In the genomic region with DNA sequence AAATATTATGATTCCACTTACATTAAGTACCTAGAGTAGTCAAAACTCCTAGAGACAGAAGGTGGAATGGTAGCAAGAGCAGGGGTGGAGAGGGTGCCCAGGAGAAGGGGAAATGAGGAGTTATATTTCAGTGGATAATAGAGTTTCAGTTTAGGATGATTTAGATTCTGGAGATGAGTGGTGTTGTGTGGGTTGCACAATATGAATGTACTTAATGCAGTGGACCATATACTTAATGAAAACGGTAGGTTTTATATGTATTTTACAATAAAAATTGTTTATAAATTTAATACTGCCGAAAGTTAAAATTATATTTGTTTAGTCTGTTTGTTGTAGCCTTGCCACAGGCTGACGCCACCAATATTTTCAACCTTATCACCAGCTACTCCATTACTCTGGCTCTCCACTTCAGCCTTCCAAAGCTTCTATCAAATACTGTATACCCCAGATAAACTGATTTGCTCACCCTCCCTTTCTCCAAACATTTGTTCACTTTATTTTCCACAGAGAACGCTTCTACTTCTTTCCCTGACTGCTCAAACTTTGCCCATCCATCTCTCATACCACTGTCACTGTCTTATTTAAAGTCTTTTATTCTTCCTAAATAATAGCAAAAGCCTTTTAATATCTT, we compare ENCODE assay signal across 9 cellular contexts. TPM values are rescaled to one million over a fixed set of nuclear protein-coding genes. Genes with fewer than 3 reads are reported as not detected.
DNase-seq lines count a peak whose midpoint lies in the region; ATAC-seq, FAIRE-seq and TF ChIP-seq lines count a peak whose summit lies in the region.
"Had no signal": no experiment of that assay in that cellular context is flagged by ENCODE, and none has a peak within 500 bp of the region (broad histone marks: within the 10 kb centered on the region; RNA-seq: fewer than 3 reads in every experiment).

No MANE protein-coding gene starts in this region.

- no peak overlapping the region for H2AFZ ChIP-seq in GM12878 (ENCODE audit: control insufficient read depth, low read depth, low read length)

- H3K27ac ChIP-seq in GM12878 (ENCODE audit: control insufficient read depth, insufficient read depth) (peak overlapping the region; percentile 99; the same call in 1 of the 2 replicates), caudate nucleus (ENCODE audit: low read depth, low read length) (no peak overlapping the region), esophagus squamous epithelium (peak overlapping the region in 1 of 4 donors; percentile 96)

- peak overlapping the region; percentile 84 for H3K4me2 ChIP-seq in GM12878 (ENCODE audit: control insufficient read depth, insufficient read depth)

- H3K79me2 ChIP-seq in GM12878 (ENCODE audit: control insufficient read depth, insufficient read depth, low read length): peaks cover 52% of the 10 kb centered on the region

- POLR2A ChIA-PET in GM12878 (lab: Charles Lee): interaction anchor here (0.7 kb wide), 1 partner anchor 869 kb away, joined by 3 read pairs; no protein-coding TSS in a partner anchor

- CTCF ChIA-PET in GM12878 (lab: Yijun Ruan, JAX): interaction anchor here (1.9 to 2.6 kb wide), 2 partner anchors 20 to 133 kb away, joined by 3 to 13 read pairs; no protein-coding TSS in a partner anchor

- in situ Hi-C loops in GM12878 (cut with MboI): no loop called here

- DNase-seq in NCI-H526 (lab: John Stamatoyannopoulos, UW) (peak; percentile 14 to 18), NCI-H526 treated with DMSO at 0.1 percent for 48 hours (lab: John Stamatoyannopoulos, UW) (no peak), LNCaP clone FGC (ENCODE audit: low read depth) (no peak), GM12878 (ENCODE audit: low read depth, low spot score) (no peak), caudate nucleus (lab: John Stamatoyannopoulos, UW) (no peak), esophagus squamous epithelium (lab: John Stamatoyannopoulos, UW) (no peak), foreskin fibroblast (no peak)

- H3K9me3 Mint-ChIP-seq in nephron: no peaks in the 10 kb centered on the region

- peaks cover 3% of the 10 kb centered on the region for H3K36me3 Mint-ChIP-seq in nephron (ENCODE audit: low read depth)

- peak overlapping the region in 2 of 3 experiments; percentile 55 to 100 for H3K27ac Mint-ChIP-seq in nephron

- H3K27me3 Mint-ChIP-seq in nephron (ENCODE audit: low read depth): no peaks in the 10 kb centered on the region

- H3K9me3 ChIP-seq in GM12878 (replicated peaks; ENCODE audit: control insufficient read depth, insufficient read depth, low read length) (no peaks in the 10 kb centered on the region), esophagus squamous epithelium (no peaks in the 10 kb centered on the region)

- BruUV-seq in GM12878 (replicated peaks; lab: Mats Ljungman, UMichigan): no TSS peak

- peak overlapping the region; percentile 99 for H3K9ac ChIP-seq in GM12878 (ENCODE audit: control insufficient read depth, insufficient read depth, low read length)

- TF ChIP-seq POLR2A in GM12878 (IDR thresholded peaks at IDR 0.05; ENCODE audit: low read depth, low read length) (no peak), esophagus squamous epithelium (IDR thresholded peaks at IDR 0.05) (no peak)

- intact Hi-C loops in GM12878 (cut with micrococcal nuclease; ENCODE audit: unreplicated experiment): no loop called here
- intact Hi-C loops in esophagus squamous epithelium (cut with DNase I): no loop called here

- peak overlapping the region; percentile 93 to 97 (median 97) for H3K4me3 Mint-ChIP-seq in nephron

- ATAC-seq in GM12878: no peak

- TF ChIP-seq RAD21 in GM12878 (IDR thresholded peaks at IDR 0.05; ENCODE audit: insufficient read depth, low read depth, low read length): no peak

- TF ChIP-seq CTCF in LNCaP clone FGC (IDR thresholded peaks at IDR 0.05; ENCODE audit: control insufficient read depth, extremely low read depth, insufficient read depth) (no peak), GM12878 (IDR thresholded peaks at IDR 0.05 in 2 of 3, conservative IDR thresholded peaks at IDR 0.05 in 1 of 3; ENCODE audit: control insufficient read depth in 2 of 3, extremely low read depth in 1 of 3, insufficient read depth in 1 of 3, low read depth in 3 of 3, low read length in 3 of 3) (no peak), nephron (IDR thresholded peaks at IDR 0.05; ENCODE audit: unreplicated experiment in 3 of 3) (no peak), esophagus squamous epithelium (IDR thresholded peaks at IDR 0.05) (no peak), foreskin fibroblast (IDR thresholded peaks at IDR 0.05; ENCODE audit: low read depth, low read length) (no peak)

- SMC1A ChIA-PET in GM12878 (lab: Charles Lee; ENCODE audit: uncharacterized antibody, unreplicated experiment): interaction anchor here (1.1 to 3.2 kb wide), 2 partner anchors 16 kb away, joined by 3 to 13 read pairs; no protein-coding TSS in a partner anchor

- H4K20me1 ChIP-seq in GM12878 (ENCODE audit: control insufficient read depth, insufficient read depth): no peaks in the 10 kb centered on the region

- no peak for FAIRE-seq in GM12878 (lab: Jason Lieb, UNC)
- FAIRE-seq: RCC 7860 had no signal

- H3K4me1 Mint-ChIP-seq in nephron: peaks cover 35% of the 10 kb centered on the region

- TF ChIP-seq EP300 in GM12878 (IDR thresholded peaks at IDR 0.05; ENCODE audit: borderline replicate concordance in 1 of 2, control insufficient read depth in 1 of 2, low read depth in 2 of 2, low read length in 2 of 2): no peak

- H3K4me1 ChIP-seq in GM12878 (ENCODE audit: control insufficient read depth, insufficient read depth, low read length): no peaks in the 10 kb centered on the region
- H3K4me1 ChIP-seq in esophagus squamous epithelium: peaks cover 16 to 46% (median 26%) of the 10 kb centered on the region in 3 donors

- 63% methylated on average over 4 of the region's 4 CpGs for WGBS in GM12878 (ENCODE audit: insufficient coverage, insufficient replicate concordance, low lambda C conversion rate, missing lambda C conversion rate)
- 81 to 88% methylated on average over 4 of the region's 4 CpGs for WGBS in esophagus squamous epithelium, 2 donors

- H3K36me3 ChIP-seq in GM12878 (ENCODE audit: control insufficient read depth in 2 of 2, insufficient read depth in 2 of 2, low read length in 1 of 2): peaks cover 0 to 4% of the 10 kb centered on the region in 2 experiments; a peak in 2 of 4 replicates
- H3K36me3 ChIP-seq in esophagus squamous epithelium: no peaks in the 10 kb centered on the region

- H3K27me3 ChIP-seq in GM12878 (replicated peaks in 1 of 2; ENCODE audit: control insufficient read depth in 2 of 2, insufficient read depth in 2 of 2, low read length in 1 of 2) (no peaks in the 10 kb centered on the region), esophagus squamous epithelium (no peaks in the 10 kb centered on the region)

- RAD21 ChIA-PET in GM12878 (lab: Charles Lee; ENCODE audit: unreplicated experiment): interaction anchor here (1.6 to 2.0 kb wide), 3 partner anchors 17 to 641 kb away, joined by 3 to 10 read pairs (median 4); no protein-coding TSS in a partner anchor

- peak overlapping the region; percentile 91 for H3K4me3 ChIP-seq in LNCaP clone FGC (ENCODE audit: low read depth, low read length)
- H3K4me3 ChIP-seq in GM12878: peak overlapping the region; percentile 99
- peak overlapping the region in 1 of 4 donors; percentile 79 for H3K4me3 ChIP-seq in esophagus squamous epithelium
- H3K4me3 ChIP-seq in foreskin fibroblast (ENCODE audit: low read depth in 1 of 2, low read length in 2 of 2): no peak overlapping the region

TF ChIP-seq in GM12878, 131 proteins besides CTCF, POLR2A, EP300 and RAD21 (continues in another document):
- TF ChIP-seq, protein P1, sequence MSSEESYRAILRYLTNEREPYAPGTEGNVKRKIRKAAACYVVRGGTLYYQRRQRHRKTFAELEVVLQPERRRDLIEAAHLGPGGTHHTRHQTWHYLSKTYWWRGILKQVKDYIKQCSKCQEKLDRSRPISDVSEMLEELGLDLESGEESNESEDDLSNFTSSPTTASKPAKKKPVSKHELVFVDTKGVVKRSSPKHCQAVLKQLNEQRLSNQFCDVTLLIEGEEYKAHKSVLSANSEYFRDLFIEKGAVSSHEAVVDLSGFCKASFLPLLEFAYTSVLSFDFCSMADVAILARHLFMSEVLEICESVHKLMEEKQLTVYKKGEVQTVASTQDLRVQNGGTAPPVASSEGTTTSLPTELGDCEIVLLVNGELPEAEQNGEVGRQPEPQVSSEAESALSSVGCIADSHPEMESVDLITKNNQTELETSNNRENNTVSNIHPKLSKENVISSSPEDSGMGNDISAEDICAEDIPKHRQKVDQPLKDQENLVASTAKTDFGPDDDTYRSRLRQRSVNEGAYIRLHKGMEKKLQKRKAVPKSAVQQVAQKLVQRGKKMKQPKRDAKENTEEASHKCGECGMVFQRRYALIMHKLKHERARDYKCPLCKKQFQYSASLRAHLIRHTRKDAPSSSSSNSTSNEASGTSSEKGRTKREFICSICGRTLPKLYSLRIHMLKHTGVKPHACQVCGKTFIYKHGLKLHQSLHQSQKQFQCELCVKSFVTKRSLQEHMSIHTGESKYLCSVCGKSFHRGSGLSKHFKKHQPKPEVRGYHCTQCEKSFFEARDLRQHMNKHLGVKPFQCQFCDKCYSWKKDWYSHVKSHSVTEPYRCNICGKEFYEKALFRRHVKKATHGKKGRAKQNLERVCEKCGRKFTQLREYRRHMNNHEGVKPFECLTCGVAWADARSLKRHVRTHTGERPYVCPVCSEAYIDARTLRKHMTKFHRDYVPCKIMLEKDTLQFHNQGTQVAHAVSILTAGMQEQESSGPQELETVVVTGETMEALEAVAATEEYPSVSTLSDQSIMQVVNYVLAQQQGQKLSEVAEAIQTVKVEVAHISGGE (CRISPR knock-in tag; IDR thresholded peaks at IDR 0.05): no peak
- TF ChIP-seq SREBF1 (IDR thresholded peaks at IDR 0.05; ENCODE audit: low read length) (no peak), MTA3 (IDR thresholded peaks at IDR 0.05; ENCODE audit: borderline replicate concordance, low read length) (no peak), SMAD1 (IDR thresholded peaks at IDR 0.05; ENCODE audit: low read depth, partially characterized antibody) (no peak)

RNA-seq across cellular contexts. Expression of a gene that starts 1.4 kb away (rescaled TPM):
- total RNA-seq in GM12878 (2013; cell fraction: nucleolus; rRNA removed): 285 and 300 TPM in 2 replicates
- total RNA-seq in GM12878 (2014; rRNA removed) (38.5 and 45.3 TPM in 2 replicates), GM12878 (2014; rRNA removed; fragmentation: Illumina TruSeq; extraction: Trizol) (69.9 and 72.3 TPM in 2 replicates), GM12878 (2021) (48.7 and 51.7 TPM in 2 replicates), esophagus squamous epithelium (10 to 100 TPM; 16.0 to 42.3 (median 25.4) TPM)
- polyA plus RNA-seq in GM12878 (2011; ENCODE audit: low read depth): 19.2 TPM
- polyA plus RNA-seq in GM12878 (2011; rRNA removed) (54.2 and 77.4 TPM in 2 replicates), GM12878 (2014; fragmentation: Illumina TruSeq; extraction: Trizol) (71.3 and 89.8 TPM in 2 replicates), GM12878 (2014; fragmentation: Nextera tagmentation; extraction: Ambion mirVana) (10 to 100 TPM; 17.6 to 19.2 TPM), GM12878 (2014; rRNA removed) (35.6 and 39.2 TPM in 2 replicates), GM12878 (2016; fragmentation: Nextera tagmentation; extraction: Ambion mirVana) (10 to 100 TPM; 24.7 to 24.8 TPM)
- 19.0 and 20.8 TPM in 2 replicates for polyA plus RNA-seq in GM12878 (2011; cell fraction: cytosol; rRNA removed)
- 103 and 106 TPM in 2 replicates for polyA plus RNA-seq in GM12878 (2011; cell fraction: nucleus; rRNA removed)
- 31.6 and 35.0 TPM in 2 replicates for polyA plus RNA-seq in GM12878 (2012)
- polyA minus RNA-seq in GM12878 (2011; rRNA and poly(A)+ RNA removed): 39.0 and 45.2 TPM in 2 replicates
- polyA minus RNA-seq in GM12878 (2011; cell fraction: cytosol; rRNA and poly(A)+ RNA removed): 18.9 and 19.4 TPM in 2 replicates
- 74.5 and 103 TPM in 2 replicates for polyA minus RNA-seq in GM12878 (2011; cell fraction: nucleus; rRNA and poly(A)+ RNA removed)

Comparison
In these comparisons a context has a peak if more than half of its experiments do, and no peak if none do; other contexts are left out.
1. DNase-seq: peak in NCI-H526 (2 of 2); none in NCI-H526 treated with DMSO at 0.1 percent for 48 hours (single experiment), LNCaP clone FGC (single experiment), GM12878 (single experiment), caudate nucleus (0 of 61), esophagus squamous epithelium (single experiment) and foreskin fibroblast (0 of 2).
2. H3K4me3 ChIP-seq: peak in LNCaP clone FGC (single experiment) and GM12878 (single experiment); none in foreskin fibroblast (0 of 2).